In genomic region chr7:2555121-2556052, GRCh38 we compare ENCODE assay signal across 1 cellular context.
TF ChIP-seq lines count a peak whose summit lies in the region.

Gene BRAT1 (minus strand): TSS chr7:2555524. CDS start chr7:2554431, 1,093 bp downstream.

TF ChIP-seq in WTC11, 78 proteins besides CTCF, POLR2A, EP300 and RAD21 (continued from another document):
- TF ChIP-seq, protein P1, sequence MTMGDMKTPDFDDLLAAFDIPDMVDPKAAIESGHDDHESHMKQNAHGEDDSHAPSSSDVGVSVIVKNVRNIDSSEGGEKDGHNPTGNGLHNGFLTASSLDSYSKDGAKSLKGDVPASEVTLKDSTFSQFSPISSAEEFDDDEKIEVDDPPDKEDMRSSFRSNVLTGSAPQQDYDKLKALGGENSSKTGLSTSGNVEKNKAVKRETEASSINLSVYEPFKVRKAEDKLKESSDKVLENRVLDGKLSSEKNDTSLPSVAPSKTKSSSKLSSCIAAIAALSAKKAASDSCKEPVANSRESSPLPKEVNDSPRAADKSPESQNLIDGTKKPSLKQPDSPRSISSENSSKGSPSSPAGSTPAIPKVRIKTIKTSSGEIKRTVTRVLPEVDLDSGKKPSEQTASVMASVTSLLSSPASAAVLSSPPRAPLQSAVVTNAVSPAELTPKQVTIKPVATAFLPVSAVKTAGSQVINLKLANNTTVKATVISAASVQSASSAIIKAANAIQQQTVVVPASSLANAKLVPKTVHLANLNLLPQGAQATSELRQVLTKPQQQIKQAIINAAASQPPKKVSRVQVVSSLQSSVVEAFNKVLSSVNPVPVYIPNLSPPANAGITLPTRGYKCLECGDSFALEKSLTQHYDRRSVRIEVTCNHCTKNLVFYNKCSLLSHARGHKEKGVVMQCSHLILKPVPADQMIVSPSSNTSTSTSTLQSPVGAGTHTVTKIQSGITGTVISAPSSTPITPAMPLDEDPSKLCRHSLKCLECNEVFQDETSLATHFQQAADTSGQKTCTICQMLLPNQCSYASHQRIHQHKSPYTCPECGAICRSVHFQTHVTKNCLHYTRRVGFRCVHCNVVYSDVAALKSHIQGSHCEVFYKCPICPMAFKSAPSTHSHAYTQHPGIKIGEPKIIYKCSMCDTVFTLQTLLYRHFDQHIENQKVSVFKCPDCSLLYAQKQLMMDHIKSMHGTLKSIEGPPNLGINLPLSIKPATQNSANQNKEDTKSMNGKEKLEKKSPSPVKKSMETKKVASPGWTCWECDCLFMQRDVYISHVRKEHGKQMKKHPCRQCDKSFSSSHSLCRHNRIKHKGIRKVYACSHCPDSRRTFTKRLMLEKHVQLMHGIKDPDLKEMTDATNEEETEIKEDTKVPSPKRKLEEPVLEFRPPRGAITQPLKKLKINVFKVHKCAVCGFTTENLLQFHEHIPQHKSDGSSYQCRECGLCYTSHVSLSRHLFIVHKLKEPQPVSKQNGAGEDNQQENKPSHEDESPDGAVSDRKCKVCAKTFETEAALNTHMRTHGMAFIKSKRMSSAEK (CRISPR knock-in tag; IDR thresholded peaks at IDR 0.05; ENCODE audit: borderline replicate concordance), result no peak
- TF ChIP-seq E2F1 (CRISPR knock-in tag; IDR thresholded peaks at IDR 0.05) (no peak), TP53 (CRISPR knock-in tag; IDR thresholded peaks at IDR 0.05) (no peak), CREB1 (CRISPR knock-in tag; IDR thresholded peaks at IDR 0.05) (no peak), ZNF219 (CRISPR knock-in tag; IDR thresholded peaks at IDR 0.05; ENCODE audit: borderline replicate concordance) (no peak), SOX15 (CRISPR knock-in tag; IDR thresholded peaks at IDR 0.05) (no peak)
- TF ChIP-seq, protein P2, sequence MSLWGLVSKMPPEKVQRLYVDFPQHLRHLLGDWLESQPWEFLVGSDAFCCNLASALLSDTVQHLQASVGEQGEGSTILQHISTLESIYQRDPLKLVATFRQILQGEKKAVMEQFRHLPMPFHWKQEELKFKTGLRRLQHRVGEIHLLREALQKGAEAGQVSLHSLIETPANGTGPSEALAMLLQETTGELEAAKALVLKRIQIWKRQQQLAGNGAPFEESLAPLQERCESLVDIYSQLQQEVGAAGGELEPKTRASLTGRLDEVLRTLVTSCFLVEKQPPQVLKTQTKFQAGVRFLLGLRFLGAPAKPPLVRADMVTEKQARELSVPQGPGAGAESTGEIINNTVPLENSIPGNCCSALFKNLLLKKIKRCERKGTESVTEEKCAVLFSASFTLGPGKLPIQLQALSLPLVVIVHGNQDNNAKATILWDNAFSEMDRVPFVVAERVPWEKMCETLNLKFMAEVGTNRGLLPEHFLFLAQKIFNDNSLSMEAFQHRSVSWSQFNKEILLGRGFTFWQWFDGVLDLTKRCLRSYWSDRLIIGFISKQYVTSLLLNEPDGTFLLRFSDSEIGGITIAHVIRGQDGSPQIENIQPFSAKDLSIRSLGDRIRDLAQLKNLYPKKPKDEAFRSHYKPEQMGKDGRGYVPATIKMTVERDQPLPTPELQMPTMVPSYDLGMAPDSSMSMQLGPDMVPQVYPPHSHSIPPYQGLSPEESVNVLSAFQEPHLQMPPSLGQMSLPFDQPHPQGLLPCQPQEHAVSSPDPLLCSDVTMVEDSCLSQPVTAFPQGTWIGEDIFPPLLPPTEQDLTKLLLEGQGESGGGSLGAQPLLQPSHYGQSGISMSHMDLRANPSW (CRISPR knock-in tag; conservative IDR thresholded peaks at IDR 0.05; ENCODE audit: low read depth), result no peak
